1 cellular context compared by ENCODE assay signal in genomic region chr3:187997946-187998561, GRCh38.
A peak's percentile ranks its signal among the peaks of the same experiment; 100 is the strongest.
TF ChIP-seq lines count a peak whose summit lies in the region.

No MANE protein-coding gene starts in this region.

TF ChIP-seq in HepG2, 621 proteins besides CTCF, POLR2A, EP300 and RAD21 (continued from another document and continues in another):
- TF ChIP-seq PRDM15 (CRISPR knock-in tag; IDR thresholded peaks at IDR 0.05): no peak; the same call in 1 of the 2 replicates
- TF ChIP-seq SP1 (IDR thresholded peaks at IDR 0.05): no peak
- TF ChIP-seq SP1 (CRISPR knock-in tag; IDR thresholded peaks at IDR 0.05): no peak
- peak; percentile 56; the same call in 1 of the 2 replicates for TF ChIP-seq ZSCAN9 (CRISPR knock-in tag; IDR thresholded peaks at IDR 0.05; ENCODE audit: borderline replicate concordance)
- peak; percentile 83 for TF ChIP-seq FOXK2 (IDR thresholded peaks at IDR 0.05)
- TF ChIP-seq ZKSCAN8 (CRISPR knock-in tag; IDR thresholded peaks at IDR 0.05; ENCODE audit: borderline replicate concordance): peak; percentile 76
- no peak for TF ChIP-seq ZNF44 (CRISPR knock-in tag; IDR thresholded peaks at IDR 0.05)
- TF ChIP-seq ZNF260 (CRISPR knock-in tag; IDR thresholded peaks at IDR 0.05; ENCODE audit: borderline replicate concordance, low read depth): no peak
- TF ChIP-seq ZNF776 (CRISPR knock-in tag; IDR thresholded peaks at IDR 0.05): no peak
- peak; percentile 62 to 82; a peak in 3 of 4 replicates for TF ChIP-seq HMGXB4 (CRISPR knock-in tag; IDR thresholded peaks at IDR 0.05; ENCODE audit: borderline replicate concordance in 1 of 2, low read depth in 1 of 2)
- TF ChIP-seq MTF2 (CRISPR knock-in tag; IDR thresholded peaks at IDR 0.05; ENCODE audit: borderline replicate concordance): no peak
- no peak for TF ChIP-seq ZNF687 (CRISPR knock-in tag; IDR thresholded peaks at IDR 0.05)
- no peak for TF ChIP-seq ELK4 (CRISPR knock-in tag; IDR thresholded peaks at IDR 0.05; ENCODE audit: borderline replicate concordance)
- peak; percentile 79; the same call in 1 of the 2 replicates for TF ChIP-seq HOMEZ (CRISPR knock-in tag; IDR thresholded peaks at IDR 0.05; ENCODE audit: low read depth)
- peak; percentile 85 for TF ChIP-seq DPF2 (CRISPR knock-in tag; IDR thresholded peaks at IDR 0.05; ENCODE audit: borderline replicate concordance, low read depth)
- TF ChIP-seq GATAD1 (CRISPR knock-in tag; IDR thresholded peaks at IDR 0.05): peak; percentile 38; the same call in 1 of the 2 replicates
- TF ChIP-seq ZNF788 (CRISPR knock-in tag; IDR thresholded peaks at IDR 0.05; ENCODE audit: borderline replicate concordance): 0 out of 2 replicates have a peak, but pooled peaks have one; percentile 20
- no peak for TF ChIP-seq MAF1 (CRISPR knock-in tag; IDR thresholded peaks at IDR 0.05; ENCODE audit: borderline replicate concordance)
- TF ChIP-seq ZBTB2 (CRISPR knock-in tag; IDR thresholded peaks at IDR 0.05; ENCODE audit: low read depth): no peak
- TF ChIP-seq SOX5 (CRISPR knock-in tag; IDR thresholded peaks at IDR 0.05; ENCODE audit: borderline replicate concordance): peak; percentile 81
- TF ChIP-seq ISL2 (CRISPR knock-in tag; IDR thresholded peaks at IDR 0.05): peak; percentile 96
- peak; percentile 94 for TF ChIP-seq HMG20A (CRISPR knock-in tag; IDR thresholded peaks at IDR 0.05; ENCODE audit: borderline replicate concordance)
- TF ChIP-seq ZNF20 (CRISPR knock-in tag; IDR thresholded peaks at IDR 0.05): no peak
- no peak for TF ChIP-seq CSRNP1 (CRISPR knock-in tag; IDR thresholded peaks at IDR 0.05)
- TF ChIP-seq ZNF207 (IDR thresholded peaks at IDR 0.05; ENCODE audit: borderline replicate concordance): no peak
- no peak for TF ChIP-seq PHF5A (CRISPR knock-in tag; IDR thresholded peaks at IDR 0.05; ENCODE audit: low read depth, unreplicated experiment)
- no peak for TF ChIP-seq ZNF251 (CRISPR knock-in tag; IDR thresholded peaks at IDR 0.05)
- TF ChIP-seq MBD4 (IDR thresholded peaks at IDR 0.05; ENCODE audit: borderline replicate concordance, low read length): no peak
- TF ChIP-seq ZNF644 (CRISPR knock-in tag; IDR thresholded peaks at IDR 0.05; ENCODE audit: low read depth): peak; percentile 73
- 0 out of 2 replicates have a peak, but pooled peaks have one; percentile 74 for TF ChIP-seq ZBTB3 (CRISPR knock-in tag; IDR thresholded peaks at IDR 0.05; ENCODE audit: borderline replicate concordance, low read depth)
- peak; percentile 20; the same call in 1 of the 2 replicates for TF ChIP-seq TAF1 (CRISPR knock-in tag; IDR thresholded peaks at IDR 0.05)
- TF ChIP-seq RNF2 (conservative IDR thresholded peaks at IDR 0.05; ENCODE audit: low read depth): no peak
- no peak for TF ChIP-seq RBM39 (IDR thresholded peaks at IDR 0.05; ENCODE audit: low read depth, low read length, poor library complexity, severe bottlenecking)
- peak; percentile 59; the same call in 1 of the 2 replicates for TF ChIP-seq HOXA5 (CRISPR knock-in tag; IDR thresholded peaks at IDR 0.05)
- TF ChIP-seq ZNF138 (CRISPR knock-in tag; IDR thresholded peaks at IDR 0.05; ENCODE audit: low read depth): no peak
- TF ChIP-seq MEF2D (CRISPR knock-in tag; IDR thresholded peaks at IDR 0.05): peak; percentile 87; the same call in 1 of the 2 replicates
- TF ChIP-seq HOXD1 (CRISPR knock-in tag; IDR thresholded peaks at IDR 0.05): 0 out of 2 replicates have a peak, but pooled peaks have one; percentile 29
- TF ChIP-seq SNAPC2 (CRISPR knock-in tag; IDR thresholded peaks at IDR 0.05): peak; percentile 61; the same call in 1 of the 2 replicates
- TF ChIP-seq MEIS2 (CRISPR knock-in tag; IDR thresholded peaks at IDR 0.05): 0 out of 2 replicates have a peak, but pooled peaks have one; percentile 28
- TF ChIP-seq ZNF512 (CRISPR knock-in tag; IDR thresholded peaks at IDR 0.05): no peak
- peak; percentile 92 for TF ChIP-seq SMAD3 (CRISPR knock-in tag; IDR thresholded peaks at IDR 0.05)
- peak; percentile 90; the same call in 1 of the 2 replicates for TF ChIP-seq REPIN1 (CRISPR knock-in tag; IDR thresholded peaks at IDR 0.05; ENCODE audit: borderline replicate concordance, low read depth)
- TF ChIP-seq NAIF1 (CRISPR knock-in tag; IDR thresholded peaks at IDR 0.05; ENCODE audit: borderline replicate concordance): no peak
- no peak for TF ChIP-seq TBP (CRISPR knock-in tag; IDR thresholded peaks at IDR 0.05)
- no peak for TF ChIP-seq ZNF704 (CRISPR knock-in tag; IDR thresholded peaks at IDR 0.05; ENCODE audit: borderline replicate concordance)
- TF ChIP-seq DNMT1 (CRISPR knock-in tag; IDR thresholded peaks at IDR 0.05): no peak
- TF ChIP-seq BCL6 (CRISPR knock-in tag; IDR thresholded peaks at IDR 0.05): peak; percentile 91
